ENCODE assay signal across 8 cellular contexts in the genomic region with DNA sequence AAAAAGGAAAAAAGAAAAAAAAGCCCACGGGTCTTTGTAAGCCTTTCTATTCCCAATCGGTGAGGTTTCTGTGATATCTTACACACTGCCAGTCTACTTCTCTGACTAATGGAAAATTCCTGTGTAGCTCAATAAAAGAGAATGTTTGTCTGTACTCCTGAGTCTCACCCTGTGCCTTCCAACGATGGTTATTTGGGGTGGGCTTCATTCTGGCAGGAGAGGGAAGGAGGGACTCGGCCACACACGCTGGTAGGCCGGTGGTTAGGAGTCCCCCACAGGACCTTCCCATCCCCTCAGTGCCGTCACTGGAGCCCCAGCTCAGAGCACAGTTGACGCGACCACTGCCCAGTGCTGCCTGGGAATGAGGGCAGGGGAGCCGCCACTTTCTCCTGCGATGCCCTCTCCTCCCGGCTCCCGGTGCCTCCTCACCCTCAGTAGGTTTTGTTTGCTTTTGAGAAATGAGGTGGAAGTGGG.
DNase-seq lines count a peak whose midpoint lies in the region; ATAC-seq, FAIRE-seq and TF ChIP-seq lines count a peak whose summit lies in the region.

No MANE protein-coding gene starts in this region.

- DNase-seq in ELR (ENCODE audit: low read depth) (peak; percentile 73), bronchial epithelial cell (ENCODE audit: low read depth) (peak; percentile 46), thoracic aorta (ENCODE audit: low spot score) (no peak), NCI-H748 treated with DMSO at 0.1 percent for 48 hours (lab: John Stamatoyannopoulos, UW) (no peak)
- no peak for DNase-seq in stimulated activated CD4-positive, alpha-beta T cell treated with anti-CD3 and anti-CD28 coated beads, Interleukin-12 subunit alpha, Interleukin-12 subunit beta, amount 100 ng/mL, for 4 hours
- no peak for DNase-seq in NK-92 treated with Interleukin-12 subunit alpha and Interleukin-12 subunit beta, amount 100 ng/mL, for 24 hours (lab: John Stamatoyannopoulos, UW)

- no peaks in the 10 kb centered on the region for H3K27me3 ChIP-seq in KMS-11 (ENCODE audit: insufficient read depth, low read depth)
- peaks cover 2% of the 10 kb centered on the region for H3K27me3 ChIP-seq in bronchial epithelial cell (ENCODE audit: control insufficient read depth, insufficient read depth, low read length)
- H3K27me3 ChIP-seq in liver (ENCODE audit: control insufficient read depth in 4 of 4, insufficient read depth in 4 of 4, low read length in 3 of 4), result no peaks in the 10 kb centered on the region
- H3K27me3 ChIP-seq in thoracic aorta (replicated peaks; ENCODE audit: insufficient read depth), result no peaks in the 10 kb centered on the region

- H3K27ac ChIP-seq in KMS-11, result no peak overlapping the region
- H3K27ac ChIP-seq in liver (ENCODE audit: low read depth in 1 of 2, low read length in 2 of 2), result peak overlapping the region; percentile 0 to 59
- H3K27ac ChIP-seq in thoracic aorta, result peak overlapping the region; percentile 84 to 86

- H3K9me3 ChIP-seq in liver (ENCODE audit: control insufficient read depth in 4 of 4, low read length in 3 of 4), result no peaks in the 10 kb centered on the region
- no peaks in the 10 kb centered on the region for H3K9me3 ChIP-seq in thoracic aorta

- H3K4me3 ChIP-seq in KMS-11 (IDR thresholded peaks at IDR 0.05; ENCODE audit: insufficient read depth, low read depth, low read length) (no peak overlapping the region), bronchial epithelial cell (ENCODE audit: low read depth, low read length) (peak overlapping the region; percentile 39), liver (ENCODE audit: low read depth in 1 of 3, low read length in 3 of 3) (peak overlapping the region in 1 of 3 donors; percentile 54), thoracic aorta (peak overlapping the region; percentile 72)

- no peak overlapping the region for H2AFZ ChIP-seq in KMS-11 (ENCODE audit: low read depth)

- no peaks in the 10 kb centered on the region for H4K20me1 ChIP-seq in KMS-11 (ENCODE audit: insufficient read depth)

- WGBS in liver, result 71% methylated on average over 13 of the region's 13 CpGs

- peak overlapping the region; percentile 44; the same call in 1 of the 2 replicates for H3K4me2 ChIP-seq in KMS-11

- TF ChIP-seq RAD21 in liver (IDR thresholded peaks at IDR 0.05), result no peak

- no peak for FAIRE-seq in bronchial epithelial cell (lab: Jason Lieb, UNC)

- H3K9ac ChIP-seq in KMS-11 (no peak overlapping the region), liver (ENCODE audit: low read depth in 1 of 2, low read length in 2 of 2) (peak overlapping the region in 1 of 2 donors; percentile 82)

- H3K4me1 ChIP-seq in KMS-11 (ENCODE audit: low read depth, poor library complexity, severe bottlenecking), result peaks cover 5% of the 10 kb centered on the region
- peaks cover 0 to 9% (median 5%) of the 10 kb centered on the region in 4 donors for H3K4me1 ChIP-seq in liver (ENCODE audit: control insufficient read depth in 4 of 4, insufficient read depth in 4 of 4, low read length in 3 of 4)
- H3K4me1 ChIP-seq in thoracic aorta (ENCODE audit: control insufficient read depth in 1 of 2, low read depth in 2 of 2), result peaks cover 0 to 11% of the 10 kb centered on the region in 2 donors

- TF ChIP-seq CTCF in KMS-11 (conservative IDR thresholded peaks at IDR 0.05; ENCODE audit: low read depth, low read length) (no peak), bronchial epithelial cell (IDR thresholded peaks at IDR 0.05; ENCODE audit: insufficient read depth, low read length, severe bottlenecking) (no peak), liver (IDR thresholded peaks at IDR 0.05; ENCODE audit: low read depth, low read length, missing input control) (no peak), thoracic aorta (IDR thresholded peaks at IDR 0.05) (no peak)

- peak; percentile 62 for ATAC-seq in thoracic aorta (ENCODE audit: insufficient number of reproducible peaks, low FRiP score, low read depth)

- H3K79me2 ChIP-seq in KMS-11 (ENCODE audit: insufficient read depth, low read depth), result no peaks in the 10 kb centered on the region

- H3K36me3 ChIP-seq in KMS-11 (ENCODE audit: insufficient read depth) (no peaks in the 10 kb centered on the region), bronchial epithelial cell (ENCODE audit: control insufficient read depth, insufficient read depth, low read length) (peaks cover 5% of the 10 kb centered on the region), liver (ENCODE audit: control insufficient read depth in 4 of 4, insufficient read depth in 3 of 4, low read depth in 1 of 4, low read length in 3 of 4) (peaks cover under 1 to 8% (median 3%) of the 10 kb centered on the region in 4 donors), thoracic aorta (peaks cover 5% of the 10 kb centered on the region)

TF ChIP-seq in liver, 16 proteins besides CTCF, POLR2A, EP300 and RAD21:
- no peak for TF ChIP-seq YY1 (IDR thresholded peaks at IDR 0.05)
- TF ChIP-seq REST (IDR thresholded peaks at IDR 0.05), result no peak
- TF ChIP-seq HNF4G (IDR thresholded peaks at IDR 0.05), result no peak
- TF ChIP-seq, protein P1, sequence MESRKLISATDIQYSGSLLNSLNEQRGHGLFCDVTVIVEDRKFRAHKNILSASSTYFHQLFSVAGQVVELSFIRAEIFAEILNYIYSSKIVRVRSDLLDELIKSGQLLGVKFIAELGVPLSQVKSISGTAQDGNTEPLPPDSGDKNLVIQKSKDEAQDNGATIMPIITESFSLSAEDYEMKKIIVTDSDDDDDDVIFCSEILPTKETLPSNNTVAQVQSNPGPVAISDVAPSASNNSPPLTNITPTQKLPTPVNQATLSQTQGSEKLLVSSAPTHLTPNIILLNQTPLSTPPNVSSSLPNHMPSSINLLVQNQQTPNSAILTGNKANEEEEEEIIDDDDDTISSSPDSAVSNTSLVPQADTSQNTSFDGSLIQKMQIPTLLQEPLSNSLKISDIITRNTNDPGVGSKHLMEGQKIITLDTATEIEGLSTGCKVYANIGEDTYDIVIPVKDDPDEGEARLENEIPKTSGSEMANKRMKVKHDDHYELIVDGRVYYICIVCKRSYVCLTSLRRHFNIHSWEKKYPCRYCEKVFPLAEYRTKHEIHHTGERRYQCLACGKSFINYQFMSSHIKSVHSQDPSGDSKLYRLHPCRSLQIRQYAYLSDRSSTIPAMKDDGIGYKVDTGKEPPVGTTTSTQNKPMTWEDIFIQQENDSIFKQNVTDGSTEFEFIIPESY (IDR thresholded peaks at IDR 0.05), result no peak
- no peak for TF ChIP-seq RXRA (IDR thresholded peaks at IDR 0.05)
- TF ChIP-seq, protein P2, sequence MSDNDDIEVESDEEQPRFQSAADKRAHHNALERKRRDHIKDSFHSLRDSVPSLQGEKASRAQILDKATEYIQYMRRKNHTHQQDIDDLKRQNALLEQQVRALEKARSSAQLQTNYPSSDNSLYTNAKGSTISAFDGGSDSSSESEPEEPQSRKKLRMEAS (IDR thresholded peaks at IDR 0.05), result no peak
- TF ChIP-seq EGR1 (IDR thresholded peaks at IDR 0.05; ENCODE audit: low read depth in 2 of 2), result no peak
- TF ChIP-seq GABPA (IDR thresholded peaks at IDR 0.05 in 1 of 2, conservative IDR thresholded peaks at IDR 0.05 in 1 of 2), result no peak
- TF ChIP-seq HNF4A (conservative IDR thresholded peaks at IDR 0.05), result no peak
- no peak for TF ChIP-seq JUND (IDR thresholded peaks at IDR 0.05)
- TF ChIP-seq TAF1 (conservative IDR thresholded peaks at IDR 0.05), result no peak
- TF ChIP-seq FOXA2 (IDR thresholded peaks at IDR 0.05), result no peak
- no peak for TF ChIP-seq SP1 (IDR thresholded peaks at IDR 0.05)
- no peak for TF ChIP-seq FOXA1 (IDR thresholded peaks at IDR 0.05)
- no peak for TF ChIP-seq ATF3 (IDR thresholded peaks at IDR 0.05)
- TF ChIP-seq NR2F2 (IDR thresholded peaks at IDR 0.05), result no peak

Comparison
In these comparisons a context has a peak if more than half of its experiments do, and no peak if none do; other contexts are left out.
1. DNase-seq: peak in ELR (single experiment) and bronchial epithelial cell (single experiment); none in thoracic aorta (single experiment), NCI-H748 treated with DMSO at 0.1 percent for 48 hours (single experiment), stimulated activated CD4-positive, alpha-beta T cell treated with anti-CD3 and anti-CD28 coated beads, Interleukin-12 subunit alpha, Interleukin-12 subunit beta, amount 100 ng/mL, for 4 hours (single experiment) and NK-92 treated with Interleukin-12 subunit alpha and Interleukin-12 subunit beta, amount 100 ng/mL, for 24 hours (single experiment).